Comparison of ENCODE assay signal across 23 cellular contexts in the genomic region with DNA sequence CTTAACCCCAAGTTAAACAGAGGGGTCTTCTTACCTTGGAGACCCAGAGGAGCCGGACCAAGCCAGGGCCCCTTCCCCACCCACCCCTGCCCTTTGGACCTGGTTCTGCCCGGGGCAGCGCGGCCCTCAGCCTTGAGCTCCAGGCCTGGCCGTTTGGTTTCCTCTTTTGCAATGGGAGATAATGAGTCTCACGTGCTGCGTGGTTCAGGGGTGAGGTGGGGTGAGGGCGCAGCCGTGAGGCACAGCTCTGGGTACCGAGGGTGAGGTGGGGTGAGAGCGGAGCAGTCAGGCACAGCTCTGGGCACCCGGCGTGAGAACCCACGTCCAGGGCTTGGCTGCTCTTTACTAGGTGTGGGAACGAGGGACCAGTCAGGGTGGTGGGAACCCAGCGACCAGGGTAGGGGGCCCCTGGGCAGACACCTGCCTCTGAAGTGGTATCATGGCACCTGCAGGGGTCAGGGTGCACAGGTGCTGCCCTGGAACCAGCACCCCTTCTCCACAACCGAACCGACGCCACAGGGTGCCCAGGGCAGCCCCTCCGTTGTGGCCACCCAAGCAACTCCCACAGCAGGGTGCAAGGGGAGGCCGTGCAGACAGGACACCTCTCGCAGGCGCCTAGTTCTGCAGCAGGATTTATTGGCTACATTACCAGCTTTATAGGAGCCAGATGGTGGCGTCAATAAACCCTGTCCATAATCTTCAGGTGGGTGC.
A peak's percentile ranks its signal among the peaks of the same experiment; 100 is the strongest.
DNase-seq lines count a peak whose midpoint lies in the region; ATAC-seq and TF ChIP-seq lines count a peak whose summit lies in the region.
"Had no signal": no experiment of that assay in that cellular context is flagged by ENCODE, and none has a peak within 500 bp of the region (broad histone marks: within the 10 kb centered on the region; RNA-seq: fewer than 3 reads in every experiment).

No MANE protein-coding gene starts in this region.

- H3K18ac ChIP-seq in neuronal stem cell (ENCODE audit: low read length), result peak overlapping the region; percentile 98

- peak overlapping the region; percentile 70 for H3K27ac ChIP-seq in duodenal mucosa (ENCODE audit: low read depth, low read length)
- no peak overlapping the region for H3K27ac ChIP-seq in neuronal stem cell (replicated peaks; ENCODE audit: low read length)
- H3K27ac ChIP-seq in Karpas-422 (ENCODE audit: low read length), result no peak overlapping the region
- H3K27ac ChIP-seq: A549, BLaER1, PC-9, SJSA1 had no signal

- no peaks in the 10 kb centered on the region for H3K27me3 ChIP-seq in duodenal mucosa (ENCODE audit: control insufficient read depth in 1 of 2, insufficient read depth in 2 of 2, low read length in 2 of 2)
- H3K27me3 ChIP-seq in neuronal stem cell (ENCODE audit: control insufficient read depth in 3 of 3, insufficient read depth in 3 of 3, low read depth in 1 of 3, low read length in 3 of 3), result peaks cover 0 to 42% (median 0%) of the 10 kb centered on the region in 3 experiments
- no peaks in the 10 kb centered on the region for H3K27me3 ChIP-seq in Karpas-422 (ENCODE audit: low read length)
- H3K27me3 ChIP-seq: SJSA1 had no signal

- H3K4me1 ChIP-seq in duodenal mucosa (ENCODE audit: control insufficient read depth in 1 of 2, insufficient read depth in 2 of 2, low read length in 2 of 2), result peaks cover 48 to 56% of the 10 kb centered on the region in 2 donors
- peaks cover 29 to 46% of the 10 kb centered on the region in 2 donors for H3K4me1 ChIP-seq in neuronal stem cell (ENCODE audit: control insufficient read depth in 2 of 2, insufficient read depth in 1 of 2, low read depth in 1 of 2, low read length in 2 of 2)
- H3K4me1 ChIP-seq in Karpas-422 (ENCODE audit: low read length), result no peaks in the 10 kb centered on the region
- H3K4me1 ChIP-seq: A549, BLaER1, SJSA1 had no signal

- H2AFZ ChIP-seq in neuronal stem cell (ENCODE audit: low read length), result no peak overlapping the region
- no peak overlapping the region for H2AFZ ChIP-seq in Karpas-422 (ENCODE audit: low read length)
- H2AFZ ChIP-seq: PC-9 had no signal

- H3K9me3 ChIP-seq in duodenal mucosa (ENCODE audit: control insufficient read depth in 1 of 2, low read length in 2 of 2), result no peaks in the 10 kb centered on the region
- peaks cover 0 to 8% of the 10 kb centered on the region in 2 donors for H3K9me3 ChIP-seq in neuronal stem cell (replicated peaks in 1 of 2; ENCODE audit: control insufficient read depth in 2 of 2, insufficient read depth in 1 of 2, low read depth in 1 of 2, low read length in 2 of 2)
- H3K9me3 ChIP-seq in Karpas-422 (ENCODE audit: low read length), result no peaks in the 10 kb centered on the region
- H3K9me3 ChIP-seq: A549, BLaER1, SJSA1 had no signal

- peak overlapping the region; percentile 75 for H3K23ac ChIP-seq in neuronal stem cell (ENCODE audit: low read depth, low read length, poor library complexity)

- H2BK5ac ChIP-seq in neuronal stem cell (ENCODE audit: low read length), result peak overlapping the region; percentile 97

- ATAC-seq in left ventricle myocardium superior (peak; percentile 57), Right ventricle myocardium superior (ENCODE audit: poor library complexity) (no peak), HG03025 (IDR thresholded peaks at IDR 0.05; ENCODE audit: low FRiP score, unreplicated experiment) (no peak)
- ATAC-seq: GM12878, HCT116, K562 had no signal

- H3K4me3 Mint-ChIP-seq in nephron progenitor cell, result no peak overlapping the region
- H3K4me3 Mint-ChIP-seq: CD4-positive, alpha-beta memory T cell had no signal

- H3K4me3 ChIP-seq in duodenal mucosa (ENCODE audit: low read depth in 1 of 2, low read length in 2 of 2), result peak overlapping the region; percentile 15 to 21
- no peak overlapping the region for H3K4me3 ChIP-seq in neuronal stem cell (ENCODE audit: low read length in 2 of 2)
- H3K4me3 ChIP-seq in foreskin fibroblast (ENCODE audit: low read depth in 1 of 2, low read length in 2 of 2), result no peak overlapping the region
- no peak overlapping the region for H3K4me3 ChIP-seq in Karpas-422 (ENCODE audit: low read length)
- H3K4me3 ChIP-seq: A549, BLaER1, GM12878, K562, PC-9, SJSA1 had no signal

- H2AK5ac ChIP-seq in neuronal stem cell (ENCODE audit: low read depth, low read length), result peak overlapping the region; percentile 68

- H3K4me2 ChIP-seq in neuronal stem cell (ENCODE audit: insufficient read depth, low read length, poor library complexity, severe bottlenecking) (no peak overlapping the region), Karpas-422 (ENCODE audit: low read depth, low read length, poor library complexity, severe bottlenecking) (no peak overlapping the region)
- H3K4me2 ChIP-seq: A549, BLaER1, PC-9 had no signal

- H3K27ac Mint-ChIP-seq in nephron progenitor cell, result no peak overlapping the region
- H3K27ac Mint-ChIP-seq: CD4-positive, alpha-beta memory T cell had no signal

- H3K9ac ChIP-seq in duodenal mucosa (ENCODE audit: low read depth in 1 of 2, low read length in 2 of 2) (peak overlapping the region; percentile 42 to 63), neuronal stem cell (ENCODE audit: low read depth, low read length, poor library complexity) (peak overlapping the region; percentile 34), Karpas-422 (ENCODE audit: low read length) (no peak overlapping the region)
- H3K9ac ChIP-seq: BLaER1 had no signal

- TF ChIP-seq CTCF in foreskin fibroblast (IDR thresholded peaks at IDR 0.05; ENCODE audit: low read depth, low read length) (no peak), nephron progenitor cell (IDR thresholded peaks at IDR 0.05) (no peak)

- no peaks in the 10 kb centered on the region for H4K20me1 ChIP-seq in Karpas-422 (ENCODE audit: insufficient read depth, low read depth, low read length)

- H3K27me3 Mint-ChIP-seq in nephron progenitor cell (ENCODE audit: low read depth, poor library complexity), result peaks cover 43% of the 10 kb centered on the region

- peak overlapping the region; percentile 88 for H2BK120ac ChIP-seq in neuronal stem cell (ENCODE audit: low read depth, low read length)

- no peak overlapping the region for H4K8ac ChIP-seq in neuronal stem cell (ENCODE audit: low read depth, low read length)

- intact Hi-C loops in left ventricle myocardium superior (cut with micrococcal nuclease) (no loop called here), Right ventricle myocardium superior (cut with DNase I) (no loop called here)

- DNase-seq in left ventricle myocardium superior (peak; percentile 28), Right ventricle myocardium superior (no peak), neuronal stem cell (ENCODE audit: low spot score) (no peak), foreskin fibroblast (no peak), nephron progenitor cell (no peak), Karpas-422 (no peak)
- DNase-seq: CD4-positive, alpha-beta memory T cell; DMS153; GDM1; GOT3; NCI-H1417 treated with DMSO at 0.1 percent for 48 hours; NCI-H187 treated with DMSO at 0.1 percent for 48 hours; NCI-H226; NCI-H524; PC-9 had no signal

- peak overlapping the region; percentile 94 for H3K14ac ChIP-seq in neuronal stem cell (ENCODE audit: low read length)

- peaks cover 6% of the 10 kb centered on the region for H3K9me3 Mint-ChIP-seq in nephron progenitor cell

- H3K79me2 ChIP-seq in Karpas-422 (ENCODE audit: low read length), result no peaks in the 10 kb centered on the region

- H3K36me3 Mint-ChIP-seq in nephron progenitor cell (ENCODE audit: low read depth), result no peaks in the 10 kb centered on the region
- H3K36me3 Mint-ChIP-seq: CD4-positive, alpha-beta memory T cell had no signal

- WGBS in neuronal stem cell (ENCODE audit: extremely low coverage in 2 of 2, insufficient read length in 2 of 2, insufficient replicate concordance in 1 of 2), 2 donors, result no CpG with 5 or more reads among the region's 24 CpGs

- H4K91ac ChIP-seq in neuronal stem cell (ENCODE audit: low read depth, low read length, poor library complexity), result no peak overlapping the region

- no peaks in the 10 kb centered on the region for H3K79me1 ChIP-seq in neuronal stem cell (ENCODE audit: low read depth, low read length)

- H3K36me3 ChIP-seq in duodenal mucosa (ENCODE audit: control insufficient read depth in 1 of 2, insufficient read depth in 2 of 2, low read length in 2 of 2), result no peaks in the 10 kb centered on the region
- no peaks in the 10 kb centered on the region for H3K36me3 ChIP-seq in neuronal stem cell (replicated peaks in 1 of 2; ENCODE audit: control insufficient read depth in 2 of 2, insufficient read depth in 2 of 2, low read length in 2 of 2)
- H3K36me3 ChIP-seq in Karpas-422 (ENCODE audit: insufficient read depth, low read length), result no peaks in the 10 kb centered on the region
- H3K36me3 ChIP-seq: BLaER1, SJSA1 had no signal

- peak overlapping the region; percentile 86 for H3K4ac ChIP-seq in neuronal stem cell (ENCODE audit: low read length)

- peaks cover 48% of the 10 kb centered on the region for H3K4me1 Mint-ChIP-seq in nephron progenitor cell

- H2BK15ac ChIP-seq in neuronal stem cell (ENCODE audit: low read length), result peak overlapping the region; percentile 99

- peak overlapping the region; percentile 88 for H2BK12ac ChIP-seq in neuronal stem cell (ENCODE audit: low read length)

- H3K9me2 ChIP-seq in Karpas-422 (replicated peaks; ENCODE audit: insufficient read depth, low read length), result no peaks in the 10 kb centered on the region

Comparison
In these comparisons a context has a peak if more than half of its experiments do, and no peak if none do; other contexts are left out.
1. H3K4me3 ChIP-seq: peak in duodenal mucosa (2 of 2); none in neuronal stem cell (0 of 2), foreskin fibroblast (0 of 2) and Karpas-422 (single experiment).